ENCODE assay signal across 18 cellular contexts in genomic region chr22:48586799-48587185, GRCh38.
A peak's percentile ranks its signal among the peaks of the same experiment; 100 is the strongest.
DNase-seq lines count a peak whose midpoint lies in the region; ATAC-seq, FAIRE-seq and TF ChIP-seq lines count a peak whose summit lies in the region.
"Had no signal": no experiment of that assay in that cellular context is flagged by ENCODE, and none has a peak within 500 bp of the region (broad histone marks: within the 10 kb centered on the region; RNA-seq: fewer than 3 reads in every experiment).

No MANE protein-coding gene starts in this region.

- no peaks in the 10 kb centered on the region for H3K4me1 Mint-ChIP-seq in activated CD4-positive, alpha-beta memory T cell treated with anti-CD3 and anti-CD28 coated beads, Interleukin-2, amount 10 ng/mL, durations not matched to agents 7 days and 5 days
- H3K4me1 Mint-ChIP-seq in endodermal cell = no peaks in the 10 kb centered on the region

- intact Hi-C loops in Right ventricle myocardium superior (cut with DNase I) (no loop called here), heart right ventricle (cut with DNase I) (loop anchor here in 1 of 10 donors (10.0 kb wide), 1 partner anchor 1048 kb away; no protein-coding TSS in a partner anchor), kidney (cut with DNase I) (no loop called here)

- H3K36me3 Mint-ChIP-seq in activated CD4-positive, alpha-beta memory T cell treated with anti-CD3 and anti-CD28 coated beads, Interleukin-2, amount 10 ng/mL, durations not matched to agents 7 days and 5 days (ENCODE audit: low read depth) = no peaks in the 10 kb centered on the region
- H3K36me3 Mint-ChIP-seq in endodermal cell (ENCODE audit: low read depth) = no peaks in the 10 kb centered on the region
- H3K36me3 Mint-ChIP-seq: CD8-positive, alpha-beta T cell had no signal

- H3K9me3 ChIP-seq in heart right ventricle = no peaks in the 10 kb centered on the region
- peaks cover 4% of the 10 kb centered on the region; the same call in 1 of the 2 replicates for H3K9me3 ChIP-seq in Karpas-422 (ENCODE audit: low read length)
- H3K9me3 ChIP-seq in kidney (ENCODE audit: control insufficient read depth in 1 of 2, low read length in 2 of 2) = peaks cover 0 to 4% of the 10 kb centered on the region in 2 donors
- H3K9me3 ChIP-seq in tibial nerve = no peaks in the 10 kb centered on the region
- no peaks in the 10 kb centered on the region for H3K9me3 ChIP-seq in endodermal cell (ENCODE audit: control insufficient read depth, low read length)
- H3K9me3 ChIP-seq: HAP-1 had no signal

- WGBS in heart right ventricle, 2 donors = 88 to 89% methylated on average over 7 of the region's 7 CpGs
- WGBS in tibial nerve, 2 donors = 78 to 85% methylated on average over 6 to 7 of the region's 7 CpGs
- 95 to 100% methylated on average over 4 to 7 of the region's 7 CpGs for WGBS in endodermal cell (ENCODE audit: insufficient coverage in 1 of 2, insufficient read length in 1 of 2), 2 experiments

- no peak for TF ChIP-seq EP300 in tibial nerve (IDR thresholded peaks at IDR 0.05)

- H3K9ac ChIP-seq in Karpas-422 (ENCODE audit: low read length) (no peak overlapping the region), kidney (ENCODE audit: low read length in 2 of 2) (no peak overlapping the region), endodermal cell (ENCODE audit: extremely low read depth, low read length, poor library complexity, severe bottlenecking) (no peak overlapping the region)

- POLR2A ChIA-PET in activated CD4-positive, alpha-beta memory T cell treated with anti-CD3 and anti-CD28 coated beads, Interleukin-2, amount 10 ng/mL, durations not matched to agents 7 days and 5 days (lab: Charles Lee) = no interaction called here

- H3K79me2 ChIP-seq in Karpas-422 (ENCODE audit: low read length) = no peaks in the 10 kb centered on the region

- CTCF ChIA-PET in activated CD4-positive, alpha-beta memory T cell treated with anti-CD3 and anti-CD28 coated beads, Interleukin-2, amount 10 ng/mL, durations not matched to agents 7 days and 5 days (lab: Charles Lee) = no interaction called here

- H3K9me2 ChIP-seq in Karpas-422 (replicated peaks; ENCODE audit: insufficient read depth, low read length) = no peaks in the 10 kb centered on the region

- ATAC-seq in Right ventricle myocardium superior (ENCODE audit: poor library complexity) (no peak), heart right ventricle (no peak), HG02623 (IDR thresholded peaks at IDR 0.05; ENCODE audit: unreplicated experiment) (no peak)
- ATAC-seq: CD8-positive, alpha-beta T cell; K562 had no signal

- no peak overlapping the region for H2AFZ ChIP-seq in Karpas-422 (ENCODE audit: low read length)

- H3K4me3 Mint-ChIP-seq in activated CD4-positive, alpha-beta memory T cell treated with anti-CD3 and anti-CD28 coated beads, Interleukin-2, amount 10 ng/mL, durations not matched to agents 7 days and 5 days = no peak overlapping the region
- H3K4me3 Mint-ChIP-seq in endodermal cell = no peak overlapping the region
- H3K4me3 Mint-ChIP-seq: CD8-positive, alpha-beta T cell had no signal

- TF ChIP-seq CTCF in heart right ventricle (IDR thresholded peaks at IDR 0.05) (no peak), kidney (IDR thresholded peaks at IDR 0.05; ENCODE audit: borderline replicate concordance, extremely low read depth, insufficient read depth) (no peak), tibial nerve (IDR thresholded peaks at IDR 0.05) (no peak), endodermal cell (conservative IDR thresholded peaks at IDR 0.05) (no peak)

- H3K4me1 ChIP-seq in heart right ventricle = no peaks in the 10 kb centered on the region
- H3K4me1 ChIP-seq in Karpas-422 (ENCODE audit: low read length) = peaks cover 43% of the 10 kb centered on the region
- H3K4me1 ChIP-seq in kidney (ENCODE audit: control insufficient read depth in 1 of 2, insufficient read depth in 1 of 2, low read depth in 1 of 2, low read length in 2 of 2) = no peaks in the 10 kb centered on the region
- peaks cover 0 to 31% (median 8%) of the 10 kb centered on the region in 4 donors for H3K4me1 ChIP-seq in tibial nerve
- no peaks in the 10 kb centered on the region for H3K4me1 ChIP-seq in endodermal cell (ENCODE audit: control insufficient read depth, insufficient read depth, low read length)
- H3K4me1 ChIP-seq: BE2C, HAP-1 had no signal

- no peak overlapping the region for H3K27ac Mint-ChIP-seq in activated CD4-positive, alpha-beta memory T cell treated with anti-CD3 and anti-CD28 coated beads, Interleukin-2, amount 10 ng/mL, durations not matched to agents 7 days and 5 days
- no peak overlapping the region for H3K27ac Mint-ChIP-seq in endodermal cell
- H3K27ac Mint-ChIP-seq: CD8-positive, alpha-beta T cell had no signal

- H3K27me3 Mint-ChIP-seq in activated CD4-positive, alpha-beta memory T cell treated with anti-CD3 and anti-CD28 coated beads, Interleukin-2, amount 10 ng/mL, durations not matched to agents 7 days and 5 days = no peaks in the 10 kb centered on the region
- H3K27me3 Mint-ChIP-seq in endodermal cell (ENCODE audit: insufficient read depth) = no peaks in the 10 kb centered on the region

- peaks cover 4 to 58% (median 31%) of the 10 kb centered on the region in 7 donors for H3K27me3 ChIP-seq in heart right ventricle
- H3K27me3 ChIP-seq in Karpas-422 (ENCODE audit: low read length) = no peaks in the 10 kb centered on the region
- H3K27me3 ChIP-seq in tibial nerve = no peaks in the 10 kb centered on the region
- no peaks in the 10 kb centered on the region for H3K27me3 ChIP-seq in endodermal cell (ENCODE audit: control insufficient read depth, insufficient read depth, low read length, poor library complexity, severe bottlenecking)
- H3K27me3 ChIP-seq: BE2C had no signal

- H4K20me1 ChIP-seq in Karpas-422 (ENCODE audit: insufficient read depth, low read depth, low read length) = no peaks in the 10 kb centered on the region

- FAIRE-seq in kidney (lab: Jason Lieb, UNC) = no peak
- FAIRE-seq: K562 had no signal

- H3K27ac ChIP-seq in heart right ventricle = no peak overlapping the region
- no peak overlapping the region for H3K27ac ChIP-seq in Karpas-422 (ENCODE audit: low read length)
- H3K27ac ChIP-seq in kidney (ENCODE audit: low read depth in 2 of 2, low read length in 2 of 2) = no peak overlapping the region
- peak overlapping the region in 1 of 4 donors; percentile 51 for H3K27ac ChIP-seq in tibial nerve
- no peak overlapping the region for H3K27ac ChIP-seq in endodermal cell (ENCODE audit: low read depth, low read length)
- H3K27ac ChIP-seq: HL-60 had no signal

- no peaks in the 10 kb centered on the region for H3K36me3 ChIP-seq in heart right ventricle
- H3K36me3 ChIP-seq in Karpas-422 (ENCODE audit: insufficient read depth, low read length) = no peaks in the 10 kb centered on the region
- H3K36me3 ChIP-seq in kidney (ENCODE audit: control insufficient read depth in 1 of 2, insufficient read depth in 2 of 2, low read length in 2 of 2) = no peaks in the 10 kb centered on the region
- H3K36me3 ChIP-seq in tibial nerve = no peaks in the 10 kb centered on the region
- H3K36me3 ChIP-seq in endodermal cell (ENCODE audit: control insufficient read depth, insufficient read depth, low read length) = peaks cover 30% of the 10 kb centered on the region
- H3K36me3 ChIP-seq: BE2C, HAP-1 had no signal

- no peaks in the 10 kb centered on the region for H3K9me3 Mint-ChIP-seq in activated CD4-positive, alpha-beta memory T cell treated with anti-CD3 and anti-CD28 coated beads, Interleukin-2, amount 10 ng/mL, durations not matched to agents 7 days and 5 days
- no peaks in the 10 kb centered on the region for H3K9me3 Mint-ChIP-seq in endodermal cell
- H3K9me3 Mint-ChIP-seq: CD8-positive, alpha-beta T cell had no signal

- TF ChIP-seq POLR2A in tibial nerve (IDR thresholded peaks at IDR 0.05) = no peak

- DNase-seq in Right ventricle myocardium superior (peak; percentile 24), heart right ventricle (no peak), Karpas-422 (no peak), kidney (peak; percentile 47), tibial nerve (ENCODE audit: low spot score in 2 of 2) (no peak), endodermal cell (no peak)
- DNase-seq in activated CD4-positive, alpha-beta memory T cell treated with anti-CD3 and anti-CD28 coated beads, Interleukin-2, amount 10 ng/mL, durations not matched to agents 7 days and 5 days = no peak
- DNase-seq: 8988T; BE2C; Calu3; CD8-positive, alpha-beta T cell; DMS79 treated with DMSO at 0.1 percent for 48 hours; GF-D8; IMR-90 had no signal

- H3K4me3 ChIP-seq in heart right ventricle (no peak overlapping the region), Karpas-422 (ENCODE audit: low read length) (no peak overlapping the region), kidney (ENCODE audit: low read length in 2 of 2) (no peak overlapping the region), tibial nerve (no peak overlapping the region), endodermal cell (ENCODE audit: low read length) (no peak overlapping the region)
- H3K4me3 ChIP-seq: HAP-1, K562 had no signal

- peak overlapping the region; percentile 38 for H3K4me2 ChIP-seq in Karpas-422 (ENCODE audit: low read depth, low read length, poor library complexity, severe bottlenecking)

Comparison
In these comparisons a context has a peak if more than half of its experiments do, and no peak if none do; other contexts are left out.
1. DNase-seq: peak in Right ventricle myocardium superior (single experiment) and kidney (single experiment); none in heart right ventricle (0 of 2), Karpas-422 (single experiment), tibial nerve (0 of 2), activated CD4-positive, alpha-beta memory T cell treated with anti-CD3 and anti-CD28 coated beads, Interleukin-2, amount 10 ng/mL, durations not matched to agents 7 days and 5 days (single experiment) and endodermal cell (single experiment).